1 cellular context compared by ENCODE assay signal in the genomic region with DNA sequence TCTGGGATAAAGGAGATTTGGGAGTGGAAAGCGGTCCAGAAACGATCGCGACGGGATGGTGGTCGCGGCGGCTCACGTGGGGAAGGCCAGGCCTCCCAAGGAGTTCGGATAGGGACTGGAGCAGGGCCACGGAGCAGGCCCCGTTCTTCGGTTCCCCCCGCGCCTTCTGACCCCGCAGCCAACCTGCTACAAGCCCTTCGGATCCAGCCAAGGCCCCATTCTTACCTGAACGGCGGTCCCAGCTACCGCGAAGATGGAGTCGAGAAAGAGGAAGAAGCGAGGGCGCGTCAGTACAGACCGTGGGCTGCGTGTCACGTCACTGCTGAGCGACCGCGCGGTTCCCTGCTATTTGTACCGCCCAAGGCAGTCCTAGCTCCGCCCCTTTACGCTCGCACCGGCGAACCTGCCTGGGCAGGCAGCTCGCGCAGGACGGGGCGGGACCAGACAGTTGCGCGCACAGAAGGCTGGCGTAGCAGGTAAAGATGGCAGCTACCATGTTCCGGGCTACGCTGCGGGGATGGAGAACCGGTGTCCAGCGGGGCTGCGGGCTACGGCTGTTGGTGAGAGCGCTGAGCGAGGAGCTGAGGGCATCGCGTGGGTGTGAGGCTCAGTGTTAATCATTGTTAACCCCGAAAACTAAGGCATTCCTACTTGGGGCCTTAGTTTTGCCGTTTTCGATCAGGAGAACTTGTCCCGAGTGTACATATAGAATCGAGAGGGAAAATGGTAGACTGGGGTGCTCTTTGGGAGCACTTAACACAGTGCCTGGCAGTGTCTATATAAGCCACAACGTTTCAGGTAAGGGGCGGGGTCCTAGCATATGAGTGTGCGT.
TF ChIP-seq lines count a peak whose summit lies in the region.

A gene (minus strand): TSS at position 270 of the 832 bp plus-strand sequence. CDS start 321 bp downstream, outside the sequence.
A gene (plus strand): TSS at position 457 of the 832 bp plus-strand sequence. CDS start 26 bp downstream, at position 483.

TF ChIP-seq in HEK293, 187 proteins besides CTCF, POLR2A, EP300 and RAD21 (continued from another document and continues in another):
- TF ChIP-seq, protein P1, sequence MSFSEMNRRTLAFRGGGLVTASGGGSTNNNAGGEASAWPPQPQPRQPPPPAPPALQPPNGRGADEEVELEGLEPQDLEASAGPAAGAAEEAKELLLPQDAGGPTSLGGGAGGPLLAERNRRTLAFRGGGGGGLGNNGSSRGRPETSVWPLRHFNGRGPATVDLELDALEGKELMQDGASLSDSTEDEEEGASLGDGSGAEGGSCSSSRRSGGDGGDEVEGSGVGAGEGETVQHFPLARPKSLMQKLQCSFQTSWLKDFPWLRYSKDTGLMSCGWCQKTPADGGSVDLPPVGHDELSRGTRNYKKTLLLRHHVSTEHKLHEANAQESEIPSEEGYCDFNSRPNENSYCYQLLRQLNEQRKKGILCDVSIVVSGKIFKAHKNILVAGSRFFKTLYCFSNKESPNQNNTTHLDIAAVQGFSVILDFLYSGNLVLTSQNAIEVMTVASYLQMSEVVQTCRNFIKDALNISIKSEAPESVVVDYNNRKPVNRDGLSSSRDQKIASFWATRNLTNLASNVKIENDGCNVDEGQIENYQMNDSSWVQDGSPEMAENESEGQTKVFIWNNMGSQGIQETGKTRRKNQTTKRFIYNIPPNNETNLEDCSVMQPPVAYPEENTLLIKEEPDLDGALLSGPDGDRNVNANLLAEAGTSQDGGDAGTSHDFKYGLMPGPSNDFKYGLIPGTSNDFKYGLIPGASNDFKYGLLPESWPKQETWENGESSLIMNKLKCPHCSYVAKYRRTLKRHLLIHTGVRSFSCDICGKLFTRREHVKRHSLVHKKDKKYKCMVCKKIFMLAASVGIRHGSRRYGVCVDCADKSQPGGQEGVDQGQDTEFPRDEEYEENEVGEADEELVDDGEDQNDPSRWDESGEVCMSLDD (tag by site-specific recombination; IDR thresholded peaks at IDR 0.05): no peak
- TF ChIP-seq, protein P2, sequence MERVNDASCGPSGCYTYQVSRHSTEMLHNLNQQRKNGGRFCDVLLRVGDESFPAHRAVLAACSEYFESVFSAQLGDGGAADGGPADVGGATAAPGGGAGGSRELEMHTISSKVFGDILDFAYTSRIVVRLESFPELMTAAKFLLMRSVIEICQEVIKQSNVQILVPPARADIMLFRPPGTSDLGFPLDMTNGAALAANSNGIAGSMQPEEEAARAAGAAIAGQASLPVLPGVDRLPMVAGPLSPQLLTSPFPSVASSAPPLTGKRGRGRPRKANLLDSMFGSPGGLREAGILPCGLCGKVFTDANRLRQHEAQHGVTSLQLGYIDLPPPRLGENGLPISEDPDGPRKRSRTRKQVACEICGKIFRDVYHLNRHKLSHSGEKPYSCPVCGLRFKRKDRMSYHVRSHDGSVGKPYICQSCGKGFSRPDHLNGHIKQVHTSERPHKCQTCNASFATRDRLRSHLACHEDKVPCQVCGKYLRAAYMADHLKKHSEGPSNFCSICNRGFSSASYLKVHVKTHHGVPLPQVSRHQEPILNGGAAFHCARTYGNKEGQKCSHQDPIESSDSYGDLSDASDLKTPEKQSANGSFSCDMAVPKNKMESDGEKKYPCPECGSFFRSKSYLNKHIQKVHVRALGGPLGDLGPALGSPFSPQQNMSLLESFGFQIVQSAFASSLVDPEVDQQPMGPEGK (tag by site-specific recombination; IDR thresholded peaks at IDR 0.05): no peak
- TF ChIP-seq ZNF701 (tag by site-specific recombination; IDR thresholded peaks at IDR 0.05) (no peak), ZNF239 (tag by site-specific recombination; IDR thresholded peaks at IDR 0.05) (no peak), WT1 (tag by site-specific recombination; IDR thresholded peaks at IDR 0.05) (no peak), ZNF423 (tag by site-specific recombination; IDR thresholded peaks at IDR 0.05) (no peak), ZBTB48 (tag by site-specific recombination; IDR thresholded peaks at IDR 0.05) (no peak), BCL11A (tag by site-specific recombination; IDR thresholded peaks at IDR 0.05; ENCODE audit: low read depth) (no peak), ZBTB17 (tag by site-specific recombination; IDR thresholded peaks at IDR 0.05) (peak; percentile 81), GLI4 (tag by site-specific recombination; IDR thresholded peaks at IDR 0.05) (no peak), ZNF555 (tag by site-specific recombination; conservative IDR thresholded peaks at IDR 0.05) (no peak), KLF9 (tag by site-specific recombination; IDR thresholded peaks at IDR 0.05; ENCODE audit: low read depth) (peak; percentile 66), ZFP37 (tag by site-specific recombination; IDR thresholded peaks at IDR 0.05) (no peak), GFI1B (tag by site-specific recombination; IDR thresholded peaks at IDR 0.05) (no peak), ZSCAN23 (tag by site-specific recombination; IDR thresholded peaks at IDR 0.05) (no peak), ZNF785 (tag by site-specific recombination; IDR thresholded peaks at IDR 0.05) (no peak), ZNF114 (tag by site-specific recombination; IDR thresholded peaks at IDR 0.05) (no peak), ZNF473 (tag by site-specific recombination; IDR thresholded peaks at IDR 0.05) (no peak), ZNF214 (tag by site-specific recombination; IDR thresholded peaks at IDR 0.05; ENCODE audit: borderline replicate concordance) (no peak), ZNF626 (tag by site-specific recombination; IDR thresholded peaks at IDR 0.05) (no peak), ZNF670 (tag by site-specific recombination; IDR thresholded peaks at IDR 0.05; ENCODE audit: low read depth) (no peak), TCF7L2 (IDR thresholded peaks at IDR 0.05; ENCODE audit: borderline replicate concordance, low read depth, low read length) (no peak), ZNF292 (tag by site-specific recombination; IDR thresholded peaks at IDR 0.05; ENCODE audit: borderline replicate concordance, low read depth) (no peak), SCRT1 (tag by site-specific recombination; IDR thresholded peaks at IDR 0.05; ENCODE audit: borderline replicate concordance) (no peak), ZNF585B (tag by site-specific recombination; IDR thresholded peaks at IDR 0.05) (no peak), HOXC10 (CRISPR knock-in tag; IDR thresholded peaks at IDR 0.05) (peak; percentile 82; the same call in 1 of the 2 replicates), ZNF221 (tag by site-specific recombination; IDR thresholded peaks at IDR 0.05; ENCODE audit: borderline replicate concordance) (no peak), ZNF707 (tag by site-specific recombination; IDR thresholded peaks at IDR 0.05) (no peak), HOXD13 (CRISPR knock-in tag; IDR thresholded peaks at IDR 0.05; ENCODE audit: borderline replicate concordance) (no peak), ZNF174 (tag by site-specific recombination; IDR thresholded peaks at IDR 0.05) (no peak)
- TF ChIP-seq, protein P3, sequence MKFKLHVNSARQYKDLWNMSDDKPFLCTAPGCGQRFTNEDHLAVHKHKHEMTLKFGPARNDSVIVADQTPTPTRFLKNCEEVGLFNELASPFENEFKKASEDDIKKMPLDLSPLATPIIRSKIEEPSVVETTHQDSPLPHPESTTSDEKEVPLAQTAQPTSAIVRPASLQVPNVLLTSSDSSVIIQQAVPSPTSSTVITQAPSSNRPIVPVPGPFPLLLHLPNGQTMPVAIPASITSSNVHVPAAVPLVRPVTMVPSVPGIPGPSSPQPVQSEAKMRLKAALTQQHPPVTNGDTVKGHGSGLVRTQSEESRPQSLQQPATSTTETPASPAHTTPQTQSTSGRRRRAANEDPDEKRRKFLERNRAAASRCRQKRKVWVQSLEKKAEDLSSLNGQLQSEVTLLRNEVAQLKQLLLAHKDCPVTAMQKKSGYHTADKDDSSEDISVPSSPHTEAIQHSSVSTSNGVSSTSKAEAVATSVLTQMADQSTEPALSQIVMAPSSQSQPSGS (tag by site-specific recombination; IDR thresholded peaks at IDR 0.05; ENCODE audit: low read depth): no peak
- TF ChIP-seq, protein P4, sequence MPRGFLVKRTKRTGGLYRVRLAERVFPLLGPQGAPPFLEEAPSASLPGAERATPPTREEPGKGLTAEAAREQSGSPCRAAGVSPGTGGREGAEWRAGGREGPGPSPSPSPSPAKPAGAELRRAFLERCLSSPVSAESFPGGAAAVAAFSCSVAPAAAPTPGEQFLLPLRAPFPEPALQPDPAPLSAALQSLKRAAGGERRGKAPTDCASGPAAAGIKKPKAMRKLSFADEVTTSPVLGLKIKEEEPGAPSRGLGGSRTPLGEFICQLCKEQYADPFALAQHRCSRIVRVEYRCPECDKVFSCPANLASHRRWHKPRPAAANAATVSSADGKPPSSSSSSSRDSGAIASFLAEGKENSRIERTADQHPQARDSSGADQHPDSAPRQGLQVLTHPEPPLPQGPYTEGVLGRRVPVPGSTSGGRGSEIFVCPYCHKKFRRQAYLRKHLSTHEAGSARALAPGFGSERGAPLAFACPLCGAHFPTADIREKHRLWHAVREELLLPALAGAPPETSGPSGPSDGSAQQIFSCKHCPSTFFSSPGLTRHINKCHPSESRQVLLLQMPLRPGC (tag by site-specific recombination; IDR thresholded peaks at IDR 0.05): peak; percentile 19; the same call in 1 of the 2 replicates
- TF ChIP-seq, protein P5, sequence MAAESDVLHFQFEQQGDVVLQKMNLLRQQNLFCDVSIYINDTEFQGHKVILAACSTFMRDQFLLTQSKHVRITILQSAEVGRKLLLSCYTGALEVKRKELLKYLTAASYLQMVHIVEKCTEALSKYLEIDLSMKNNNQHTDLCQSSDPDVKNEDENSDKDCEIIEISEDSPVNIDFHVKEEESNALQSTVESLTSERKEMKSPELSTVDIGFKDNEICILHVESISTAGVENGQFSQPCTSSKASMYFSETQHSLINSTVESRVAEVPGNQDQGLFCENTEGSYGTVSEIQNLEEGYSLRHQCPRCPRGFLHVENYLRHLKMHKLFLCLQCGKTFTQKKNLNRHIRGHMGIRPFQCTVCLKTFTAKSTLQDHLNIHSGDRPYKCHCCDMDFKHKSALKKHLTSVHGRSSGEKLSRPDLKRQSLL (tag by site-specific recombination; IDR thresholded peaks at IDR 0.05): no peak
- TF ChIP-seq, protein P6, sequence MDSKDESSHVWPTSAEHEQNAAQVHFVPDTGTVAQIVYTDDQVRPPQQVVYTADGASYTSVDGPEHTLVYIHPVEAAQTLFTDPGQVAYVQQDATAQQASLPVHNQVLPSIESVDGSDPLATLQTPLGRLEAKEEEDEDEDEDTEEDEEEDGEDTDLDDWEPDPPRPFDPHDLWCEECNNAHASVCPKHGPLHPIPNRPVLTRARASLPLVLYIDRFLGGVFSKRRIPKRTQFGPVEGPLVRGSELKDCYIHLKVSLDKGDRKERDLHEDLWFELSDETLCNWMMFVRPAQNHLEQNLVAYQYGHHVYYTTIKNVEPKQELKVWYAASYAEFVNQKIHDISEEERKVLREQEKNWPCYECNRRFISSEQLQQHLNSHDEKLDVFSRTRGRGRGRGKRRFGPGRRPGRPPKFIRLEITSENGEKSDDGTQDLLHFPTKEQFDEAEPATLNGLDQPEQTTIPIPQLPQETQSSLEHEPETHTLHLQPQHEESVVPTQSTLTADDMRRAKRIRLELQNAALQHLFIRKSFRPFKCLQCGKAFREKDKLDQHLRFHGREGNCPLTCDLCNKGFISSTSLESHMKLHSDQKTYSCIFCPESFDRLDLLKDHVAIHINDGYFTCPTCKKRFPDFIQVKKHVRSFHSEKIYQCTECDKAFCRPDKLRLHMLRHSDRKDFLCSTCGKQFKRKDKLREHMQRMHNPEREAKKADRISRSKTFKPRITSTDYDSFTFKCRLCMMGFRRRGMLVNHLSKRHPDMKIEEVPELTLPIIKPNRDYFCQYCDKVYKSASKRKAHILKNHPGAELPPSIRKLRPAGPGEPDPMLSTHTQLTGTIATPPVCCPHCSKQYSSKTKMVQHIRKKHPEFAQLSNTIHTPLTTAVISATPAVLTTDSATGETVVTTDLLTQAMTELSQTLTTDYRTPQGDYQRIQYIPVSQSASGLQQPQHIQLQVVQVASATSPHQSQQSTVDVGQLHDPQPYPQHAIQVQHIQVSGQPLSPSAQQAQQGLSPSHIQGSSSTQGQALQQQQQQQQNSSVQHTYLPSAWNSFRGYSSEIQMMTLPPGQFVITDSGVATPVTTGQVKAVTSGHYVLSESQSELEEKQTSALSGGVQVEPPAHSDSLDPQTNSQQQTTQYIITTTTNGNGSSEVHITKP (tag by site-specific recombination; IDR thresholded peaks at IDR 0.05): peak; percentile 71
- TF ChIP-seq, protein P7, sequence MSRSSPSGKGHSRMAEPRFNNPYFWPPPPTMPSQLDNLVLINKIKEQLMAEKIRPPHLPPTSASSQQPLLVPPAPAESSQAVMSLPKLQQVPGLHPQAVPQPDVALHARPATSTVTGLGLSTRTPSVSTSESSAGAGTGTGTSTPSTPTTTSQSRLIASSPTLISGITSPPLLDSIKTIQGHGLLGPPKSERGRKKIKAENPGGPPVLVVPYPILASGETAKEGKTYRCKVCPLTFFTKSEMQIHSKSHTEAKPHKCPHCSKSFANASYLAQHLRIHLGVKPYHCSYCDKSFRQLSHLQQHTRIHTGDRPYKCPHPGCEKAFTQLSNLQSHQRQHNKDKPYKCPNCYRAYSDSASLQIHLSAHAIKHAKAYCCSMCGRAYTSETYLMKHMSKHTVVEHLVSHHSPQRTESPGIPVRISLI (tag by site-specific recombination; IDR thresholded peaks at IDR 0.05): 0 out of 2 replicates have a peak, but pooled peaks have one; percentile 18
- TF ChIP-seq, protein P8, sequence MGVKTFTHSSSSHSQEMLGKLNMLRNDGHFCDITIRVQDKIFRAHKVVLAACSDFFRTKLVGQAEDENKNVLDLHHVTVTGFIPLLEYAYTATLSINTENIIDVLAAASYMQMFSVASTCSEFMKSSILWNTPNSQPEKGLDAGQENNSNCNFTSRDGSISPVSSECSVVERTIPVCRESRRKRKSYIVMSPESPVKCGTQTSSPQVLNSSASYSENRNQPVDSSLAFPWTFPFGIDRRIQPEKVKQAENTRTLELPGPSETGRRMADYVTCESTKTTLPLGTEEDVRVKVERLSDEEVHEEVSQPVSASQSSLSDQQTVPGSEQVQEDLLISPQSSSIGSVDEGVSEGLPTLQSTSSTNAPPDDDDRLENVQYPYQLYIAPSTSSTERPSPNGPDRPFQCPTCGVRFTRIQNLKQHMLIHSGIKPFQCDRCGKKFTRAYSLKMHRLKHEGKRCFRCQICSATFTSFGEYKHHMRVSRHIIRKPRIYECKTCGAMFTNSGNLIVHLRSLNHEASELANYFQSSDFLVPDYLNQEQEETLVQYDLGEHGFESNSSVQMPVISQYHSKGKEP (tag by site-specific recombination; IDR thresholded peaks at IDR 0.05): no peak
- TF ChIP-seq, protein P9, sequence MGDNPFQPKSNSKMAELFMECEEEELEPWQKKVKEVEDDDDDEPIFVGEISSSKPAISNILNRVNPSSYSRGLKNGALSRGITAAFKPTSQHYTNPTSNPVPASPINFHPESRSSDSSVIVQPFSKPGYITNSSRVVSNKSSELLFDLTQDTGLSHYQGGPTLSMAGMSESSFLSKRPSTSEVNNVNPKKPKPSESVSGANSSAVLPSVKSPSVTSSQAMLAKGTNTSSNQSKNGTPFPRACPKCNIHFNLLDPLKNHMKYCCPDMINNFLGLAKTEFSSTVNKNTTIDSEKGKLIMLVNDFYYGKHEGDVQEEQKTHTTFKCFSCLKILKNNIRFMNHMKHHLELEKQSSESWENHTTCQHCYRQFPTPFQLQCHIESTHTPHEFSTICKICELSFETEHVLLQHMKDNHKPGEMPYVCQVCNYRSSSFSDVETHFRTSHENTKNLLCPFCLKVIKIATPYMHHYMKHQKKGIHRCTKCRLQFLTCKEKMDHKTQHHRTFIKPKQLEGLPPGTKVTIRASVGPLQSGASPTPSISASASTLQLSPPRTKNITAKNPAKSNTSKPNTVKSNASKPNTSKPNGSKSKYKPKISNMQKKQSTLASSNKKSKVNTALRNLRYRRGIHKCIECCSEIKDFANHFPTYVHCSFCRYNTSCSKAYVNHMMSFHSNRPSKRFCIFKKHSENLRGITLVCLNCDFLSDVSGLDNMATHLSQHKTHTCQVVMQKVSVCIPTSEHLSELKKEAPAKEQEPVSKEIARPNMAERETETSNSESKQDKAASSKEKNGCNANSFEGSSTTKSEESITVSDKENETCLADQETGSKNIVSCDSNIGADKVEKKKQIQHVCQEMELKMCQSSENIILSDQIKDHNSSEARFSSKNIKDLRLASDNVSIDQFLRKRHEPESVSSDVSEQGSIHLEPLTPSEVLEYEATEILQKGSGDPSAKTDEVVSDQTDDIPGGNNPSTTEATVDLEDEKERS (tag by site-specific recombination; IDR thresholded peaks at IDR 0.05): no peak
